Comparison of ENCODE assay signal across 8 cellular contexts in genomic region chr21:41953249-41953830, GRCh38. TPM values are rescaled to one million over a fixed set of nuclear protein-coding genes. Genes with fewer than 3 reads are reported as not detected.
DNase-seq lines count a peak whose midpoint lies in the region; ATAC-seq and TF ChIP-seq lines count a peak whose summit lies in the region.

No MANE protein-coding gene starts in this region.

- H3K4me3 ChIP-seq in body of pancreas, result peak overlapping the region; percentile 65 to 88
- peak overlapping the region; percentile 68 to 74 for H3K4me3 ChIP-seq in left lung
- H3K4me3 ChIP-seq in thoracic aorta, result peak overlapping the region; percentile 80

- ATAC-seq in GM18867 (IDR thresholded peaks at IDR 0.05; ENCODE audit: unreplicated experiment) (peak; percentile 20), HG03097 (IDR thresholded peaks at IDR 0.05; ENCODE audit: low FRiP score, unreplicated experiment) (peak; percentile 26), body of pancreas (peak; percentile 47), left lung (peak; percentile 25), thoracic aorta (ENCODE audit: insufficient number of reproducible peaks, low FRiP score, low read depth) (no peak), GM18870 (IDR thresholded peaks at IDR 0.05; ENCODE audit: unreplicated experiment) (no peak)

- H3K9me3 ChIP-seq in body of pancreas (no peaks in the 10 kb centered on the region), left lung (no peaks in the 10 kb centered on the region), thoracic aorta (no peaks in the 10 kb centered on the region)

- DNase-seq in body of pancreas, result peak in 3 of 4 donors; percentile 19 to 38 (median 36)
- DNase-seq in left lung, result peak in 1 of 2 donors; percentile 83
- no peak for DNase-seq in thoracic aorta (ENCODE audit: low spot score)
- DNase-seq in hepatic stellate cell (ENCODE audit: low spot score), result no peak
- DNase-seq in OCI-M2 (lab: John Stamatoyannopoulos, UW; ENCODE audit: unreplicated experiment), result no peak

- intact Hi-C loops in body of pancreas (cut with DNase I), result loop anchor here (10.0 kb wide), 2 partner anchors 51 to 59 kb away; no protein-coding TSS in a partner anchor
- intact Hi-C loops in left lung (cut with DNase I), result no loop called here

- H3K36me3 ChIP-seq in body of pancreas (replicated peaks in 1 of 2; ENCODE audit: insufficient read depth in 1 of 2, low read depth in 2 of 2) (no peaks in the 10 kb centered on the region), left lung (no peaks in the 10 kb centered on the region), thoracic aorta (no peaks in the 10 kb centered on the region)

- TF ChIP-seq POLR2A in body of pancreas (IDR thresholded peaks at IDR 0.05), result no peak

- TF ChIP-seq CTCF in body of pancreas (IDR thresholded peaks at IDR 0.05) (no peak), left lung (IDR thresholded peaks at IDR 0.05) (no peak), thoracic aorta (IDR thresholded peaks at IDR 0.05) (no peak)

- H3K4me1 ChIP-seq in body of pancreas (peaks cover 35% of the 10 kb centered on the region), left lung (peaks cover 22 to 30% of the 10 kb centered on the region in 2 donors), thoracic aorta (ENCODE audit: control insufficient read depth in 1 of 2, low read depth in 2 of 2) (peaks cover 15 to 59% of the 10 kb centered on the region in 2 donors)

- H3K27ac ChIP-seq in body of pancreas (peak overlapping the region; percentile 21 to 72 (median 62)), left lung (peak overlapping the region in 1 of 2 donors; percentile 48), thoracic aorta (peak overlapping the region; percentile 76 to 87)

- H3K27me3 ChIP-seq in body of pancreas, result no peaks in the 10 kb centered on the region
- H3K27me3 ChIP-seq in left lung, result peaks cover 0 to 12% of the 10 kb centered on the region in 2 donors
- no peaks in the 10 kb centered on the region for H3K27me3 ChIP-seq in thoracic aorta (replicated peaks; ENCODE audit: insufficient read depth)

- WGBS in body of pancreas, 2 donors, result 0 to 1% methylated on average over 3 to 58 of the region's 67 CpGs

RNA-seq across cellular contexts. Expression of gene C2CD2, which starts 0.5 kb away (rescaled TPM):
- 10 to 100 TPM; 10.4 to 25.4 TPM for total RNA-seq in body of pancreas
- total RNA-seq in left lung, result 10 to 100 TPM; 19.4 to 22.0 TPM
- 10 to 100 TPM; 59.5 to 77.3 TPM for total RNA-seq in thoracic aorta

RNA-seq across cellular contexts. Expression of gene ZBTB21, which starts 56.8 kb away (rescaled TPM):
- 10 to 100 TPM in 1 of 2 donors, 1 to 10 TPM in 1; 4.2 to 10.2 TPM for total RNA-seq in body of pancreas
- 10 to 100 TPM; 12.2 to 13.9 TPM for total RNA-seq in left lung
- total RNA-seq in thoracic aorta, result 10 to 100 TPM; 16.5 to 23.8 TPM

Comparison
In these comparisons a context has a peak if more than half of its experiments do, and no peak if none do; other contexts are left out.
1. ATAC-seq: peak in GM18867 (single experiment), HG03097 (single experiment), body of pancreas (single experiment) and left lung (single experiment); none in thoracic aorta (single experiment) and GM18870 (single experiment).
2. DNase-seq: peak in body of pancreas (3 of 4); none in thoracic aorta (single experiment), hepatic stellate cell (single experiment) and OCI-M2 (single experiment).
3. Peak in every context shown above with its lines, with median percentiles within 50 percentile points of each other: H3K4me3 ChIP-seq.